In genomic region chr10:71234017-71234894, GRCh38 we compare ENCODE assay signal across 11 cellular contexts. TPM values are rescaled to one million over a fixed set of nuclear protein-coding genes. Genes with fewer than 3 reads are reported as not detected.
DNase-seq lines count a peak whose midpoint lies in the region; ATAC-seq, FAIRE-seq and TF ChIP-seq lines count a peak whose summit lies in the region.
"Had no signal": no experiment of that assay in that cellular context is flagged by ENCODE, and none has a peak within 500 bp of the region (broad histone marks: within the 10 kb centered on the region; RNA-seq: fewer than 3 reads in every experiment).

No MANE protein-coding gene starts in this region.

- H4K20me1 ChIP-seq in HepG2 (ENCODE audit: insufficient read depth, low read length), result no peaks in the 10 kb centered on the region

- H3K4me1 ChIP-seq in right lobe of liver (peaks cover 0 to 9% (median 0%) of the 10 kb centered on the region in 4 donors), HepG2 (ENCODE audit: insufficient read depth, low read length) (no peaks in the 10 kb centered on the region), adrenal gland (replicated peaks in 1 of 2) (peaks cover 18 to 60% of the 10 kb centered on the region in 2 donors), mucosa of descending colon (ENCODE audit: low read depth) (peaks cover 11% of the 10 kb centered on the region)

- H3K27me3 Mint-ChIP-seq in activated T-cell treated with anti-CD3 and anti-CD28 coated beads, Interleukin-2, amount 50 U/mL, for 72 hours (ENCODE audit: low read depth), result no peaks in the 10 kb centered on the region

- 39% methylated on average over 3 of the region's 10 CpGs for WGBS in right lobe of liver (ENCODE audit: insufficient coverage, low coverage, low lambda C conversion rate, missing lambda C conversion rate)
- 51% methylated on average over 6 of the region's 10 CpGs for WGBS in HepG2 (ENCODE audit: low lambda C conversion rate)
- WGBS in adrenal gland, 4 donors, result 53 to 60% (median 58%) methylated on average over 7 to 10 of the region's 10 CpGs

- in situ Hi-C loops in HepG2 (cut with HindIII; ENCODE audit: extremely low pct_ligation_motif_present, low pct_unique_long_range_greater_than_20kb), result no loop called here

- no peak overlapping the region for H3K27ac Mint-ChIP-seq in activated T-cell treated with anti-CD3 and anti-CD28 coated beads, Interleukin-2, amount 50 U/mL, for 72 hours
- H3K27ac Mint-ChIP-seq: activated naive CD4-positive, alpha-beta T cell treated with anti-CD3 and anti-CD28 coated beads for 36 hours; T-helper 1 cell treated with Interleukin-12 subunit alpha and Interleukin-12 subunit beta and Interleukin-4 antibody, amounts not matched to agents 30 μg/mL and 1 μg/mL, for 36 hours had no signal

- no peak overlapping the region for H2AFZ ChIP-seq in HepG2 (ENCODE audit: low read length)

- no peaks in the 10 kb centered on the region for H3K9me3 Mint-ChIP-seq in activated T-cell treated with anti-CD3 and anti-CD28 coated beads, Interleukin-2, amount 50 U/mL, for 72 hours
- H3K9me3 Mint-ChIP-seq: activated naive CD4-positive, alpha-beta T cell treated with anti-CD3 and anti-CD28 coated beads for 36 hours; T-helper 1 cell treated with Interleukin-12 subunit alpha and Interleukin-12 subunit beta and Interleukin-4 antibody, amounts not matched to agents 30 μg/mL and 1 μg/mL, for 36 hours had no signal

- H3K4me3 ChIP-seq in right lobe of liver (no peak overlapping the region), HepG2 (replicated peaks in 1 of 3; ENCODE audit: insufficient read depth in 1 of 3, low read depth in 2 of 3, low read length in 3 of 3) (no peak overlapping the region), adrenal gland (no peak overlapping the region), mucosa of descending colon (no peak overlapping the region)

- FAIRE-seq in HepG2 (lab: Jason Lieb, UNC), result no peak

- no TSS peak for BruUV-seq in HepG2 (replicated peaks; lab: Mats Ljungman, UMichigan)

- no peak overlapping the region for H3K9ac ChIP-seq in HepG2 (ENCODE audit: insufficient read depth, low read depth, low read length)

- ATAC-seq in right lobe of liver (peak in 3 of 4 donors; percentile 14 to 31 (median 17)), HepG2 (no peak), mucosa of descending colon (no peak)
- no peak for ATAC-seq in activated T-cell treated with anti-CD3 and anti-CD28 coated beads, Interleukin-2, amount 50 U/mL, for 72 hours (replicated peaks in 1 of 2)

- H3K27me3 ChIP-seq in right lobe of liver (no peaks in the 10 kb centered on the region), HepG2 (ENCODE audit: control insufficient read depth in 1 of 2, insufficient read depth in 2 of 2, low read length in 2 of 2) (peaks cover 3 to 49% of the 10 kb centered on the region in 2 experiments; a peak in 3 of 5 replicates), adrenal gland (no peaks in the 10 kb centered on the region)

- H3K4me3 Mint-ChIP-seq in activated T-cell treated with anti-CD3 and anti-CD28 coated beads, Interleukin-2, amount 50 U/mL, for 72 hours, result no peak overlapping the region
- H3K4me3 Mint-ChIP-seq: activated naive CD4-positive, alpha-beta T cell treated with anti-CD3 and anti-CD28 coated beads for 36 hours; T-helper 1 cell treated with Interleukin-12 subunit alpha and Interleukin-12 subunit beta and Interleukin-4 antibody, amounts not matched to agents 30 μg/mL and 1 μg/mL, for 36 hours had no signal

- POLR2A ChIA-PET in HepG2 (lab: Yijun Ruan, JAX), result no interaction called here

- H3K36me3 Mint-ChIP-seq in activated T-cell treated with anti-CD3 and anti-CD28 coated beads, Interleukin-2, amount 50 U/mL, for 72 hours (ENCODE audit: insufficient read depth in 2 of 2), result no peaks in the 10 kb centered on the region

- H3K27ac ChIP-seq in right lobe of liver, result no peak overlapping the region
- H3K27ac ChIP-seq in HepG2 (ENCODE audit: extremely low read length, insufficient read depth, low read length), result no peak overlapping the region
- H3K27ac ChIP-seq in adrenal gland, result peak overlapping the region in 4 of 5 donors; percentile 5 to 87 (median 54)

- intact Hi-C loops in right lobe of liver (cut with DNase I) (no loop called here), HepG2 (cut with micrococcal nuclease; ENCODE audit: unreplicated experiment) (no loop called here), adrenal gland (cut with DNase I) (no loop called here), mucosa of descending colon (cut with DNase I, micrococcal nuclease) (no loop called here)

- H3K9me3 ChIP-seq in right lobe of liver (no peaks in the 10 kb centered on the region), HepG2 (ENCODE audit: low read length) (no peaks in the 10 kb centered on the region), adrenal gland (replicated peaks in 1 of 3) (no peaks in the 10 kb centered on the region), mucosa of descending colon (no peaks in the 10 kb centered on the region)

- H3K36me3 ChIP-seq in right lobe of liver (no peaks in the 10 kb centered on the region), HepG2 (replicated peaks in 1 of 2; ENCODE audit: control insufficient read depth in 1 of 2, insufficient read depth in 2 of 2, low read length in 2 of 2) (no peaks in the 10 kb centered on the region), adrenal gland (replicated peaks in 1 of 2) (no peaks in the 10 kb centered on the region), mucosa of descending colon (ENCODE audit: low read depth) (no peaks in the 10 kb centered on the region)

- CTCF ChIA-PET in HepG2 (lab: Yijun Ruan, JAX; ENCODE audit: low intra/inter-chr PET ratio, low total read pairs), result no interaction called here

- no peak for DNase-seq in right lobe of liver
- no peak for DNase-seq in HepG2 (ENCODE audit: low spot score)
- peak in 1 of 7 donors; percentile 46 for DNase-seq in adrenal gland
- DNase-seq in mucosa of descending colon, result peak; percentile 22 to 42 (median 30)
- no peak for DNase-seq in NCI-H524 treated with DMSO at 0.1 percent for 48 hours (lab: John Stamatoyannopoulos, UW)
- no peak for DNase-seq in activated T-cell treated with anti-CD3 and anti-CD28 coated beads for 4 hours
- no peak for DNase-seq in activated gamma-delta T cell treated with Interleukin-2 at 50 U/mL for 16 hours
- no peak for DNase-seq in activated T-cell treated with anti-CD3 and anti-CD28 coated beads, Interleukin-2, amount 50 U/mL, for 72 hours
- DNase-seq: activated naive CD4-positive, alpha-beta T cell treated with anti-CD3 and anti-CD28 coated beads for 36 hours; H7 had no signal

- TF ChIP-seq RAD21 in HepG2 (CRISPR knock-in tag; IDR thresholded peaks at IDR 0.05), result no peak

- no peak for TF ChIP-seq CTCF in right lobe of liver (IDR thresholded peaks at IDR 0.05)
- no peak for TF ChIP-seq CTCF in HepG2 (CRISPR knock-in tag; IDR thresholded peaks at IDR 0.05)
- TF ChIP-seq CTCF in adrenal gland (IDR thresholded peaks at IDR 0.05), result no peak
- TF ChIP-seq CTCF in mucosa of descending colon (IDR thresholded peaks at IDR 0.05), result no peak

- no peaks in the 10 kb centered on the region for H3K4me1 Mint-ChIP-seq in activated T-cell treated with anti-CD3 and anti-CD28 coated beads, Interleukin-2, amount 50 U/mL, for 72 hours (ENCODE audit: low read depth)

- TF ChIP-seq EP300 in HepG2 (IDR thresholded peaks at IDR 0.05; ENCODE audit: low read depth in 2 of 2, low read length in 2 of 2) (no peak), HepG2 (CRISPR knock-in tag; IDR thresholded peaks at IDR 0.05; ENCODE audit: borderline replicate concordance) (no peak)

- H3K4me2 ChIP-seq in HepG2 (ENCODE audit: low read depth, low read length), result no peak overlapping the region

- H3K79me2 ChIP-seq in HepG2 (ENCODE audit: insufficient read depth, low read length), result no peaks in the 10 kb centered on the region

- TF ChIP-seq POLR2A in right lobe of liver (IDR thresholded peaks at IDR 0.05) (no peak), HepG2 (IDR thresholded peaks at IDR 0.05; ENCODE audit: insufficient read depth in 1 of 2, low read depth in 2 of 2, low read length in 2 of 2) (no peak), adrenal gland (IDR thresholded peaks at IDR 0.05) (no peak)

TF ChIP-seq in HepG2, 621 proteins besides CTCF, POLR2A, EP300 and RAD21 (continues in another document):
- TF ChIP-seq ZNF180 (CRISPR knock-in tag; IDR thresholded peaks at IDR 0.05; ENCODE audit: borderline replicate concordance, low read depth) (no peak), KAT2B (IDR thresholded peaks at IDR 0.05; ENCODE audit: borderline replicate concordance, low read depth, low read length) (no peak), HMG20A (CRISPR knock-in tag; IDR thresholded peaks at IDR 0.05; ENCODE audit: borderline replicate concordance) (no peak), ARNT (IDR thresholded peaks at IDR 0.05) (no peak), ZNF383 (CRISPR knock-in tag; IDR thresholded peaks at IDR 0.05; ENCODE audit: borderline replicate concordance) (no peak)

RNA-seq across cellular contexts. Expression of gene UNC5B, which starts 21.9 kb away (rescaled TPM):
- total RNA-seq in right lobe of liver, result 1 to 10 TPM; 1.0 to 6.2 (median 2.1) TPM
- 0.07 TPM in 1 of 2 replicates, not detected in the other for total RNA-seq in HepG2 (2016; rRNA removed; fragmentation: Illumina TruSeq; extraction: Trizol)
- not detected in 2 replicates for total RNA-seq in HepG2 (2016; cell fraction: cytosol; rRNA removed; fragmentation: Illumina TruSeq; extraction: Trizol; ENCODE audit: low read depth)
- 0.04 TPM in 1 of 2 replicates, not detected in the other for total RNA-seq in HepG2 (2016; cell fraction: insoluble cytoplasmic fraction; rRNA removed; fragmentation: Illumina TruSeq; extraction: Trizol)
- not detected in 2 replicates for total RNA-seq in HepG2 (2016; cell fraction: membrane; rRNA removed; fragmentation: Illumina TruSeq; extraction: Trizol)
- 0.06 TPM in 2 replicates for total RNA-seq in HepG2 (2016; cell fraction: nucleus; rRNA removed; fragmentation: Illumina TruSeq; extraction: Trizol)
- 0.07 and 0.13 TPM in 2 replicates for polyA plus RNA-seq in HepG2 (2011; rRNA removed)
- 0.05 and 0.08 TPM in 2 replicates for polyA plus RNA-seq in HepG2 (2011; cell fraction: cytosol; rRNA removed)
- 0.21 and 0.24 TPM in 2 replicates for polyA plus RNA-seq in HepG2 (2011; cell fraction: nucleus; rRNA removed)
- polyA plus RNA-seq in HepG2 (2012), result 0.13 and 0.21 TPM in 2 replicates
- polyA plus RNA-seq in HepG2 (2016; cell fraction: cytosol; fragmentation: Illumina TruSeq; extraction: Trizol; ENCODE audit: low read depth), result not detected in 2 replicates
- 0.04 TPM in 1 of 2 replicates, not detected in the other for polyA plus RNA-seq in HepG2 (2016; cell fraction: insoluble cytoplasmic fraction; fragmentation: Illumina TruSeq; extraction: Trizol; ENCODE audit: low read depth)
- polyA plus RNA-seq in HepG2 (2016; cell fraction: membrane; fragmentation: Illumina TruSeq; extraction: Trizol; ENCODE audit: low read depth), result 0.02 TPM in 1 of 2 replicates, not detected in the other
- 0.07 and 0.16 TPM in 2 replicates for polyA plus RNA-seq in HepG2 (2016; cell fraction: nucleus; fragmentation: Illumina TruSeq; extraction: Trizol; ENCODE audit: insufficient read depth, low read depth)
- 0.38 and 7.2 TPM in 2 replicates for polyA minus RNA-seq in HepG2 (2011; rRNA and poly(A)+ RNA removed; ENCODE audit: low replicate concordance)
- polyA minus RNA-seq in HepG2 (2011; cell fraction: cytosol; rRNA and poly(A)+ RNA removed), result 0.10 TPM in 1 of 2 replicates, not detected in the other
- 0.12 and 0.13 TPM in 2 replicates for polyA minus RNA-seq in HepG2 (2011; cell fraction: nucleus; rRNA and poly(A)+ RNA removed)
- 10 to 100 TPM in 5 of 8 donors, 1 to 10 TPM in 3; 6.8 to 27.0 (median 10.9) TPM for total RNA-seq in adrenal gland
- polyA plus RNA-seq in adrenal gland, result 1 to 10 TPM; 3.0 to 7.9 (median 7.3) TPM
- 10 to 100 TPM; 11.0 to 17.4 (median 11.4) TPM for total RNA-seq in mucosa of descending colon
- under 1 TPM; 0.05 to 0.12 TPM for total RNA-seq in activated T-cell treated with anti-CD3 and anti-CD28 coated beads, Interleukin-2, amount 50 U/mL, for 72 hours

Comparison
In these comparisons a context has a peak if more than half of its experiments do, and no peak if none do; other contexts are left out.
1. ATAC-seq: peak in right lobe of liver (3 of 4); none in HepG2 (single experiment), mucosa of descending colon (single experiment) and activated T-cell treated with anti-CD3 and anti-CD28 coated beads, Interleukin-2, amount 50 U/mL, for 72 hours (0 of 2).
2. DNase-seq: peak in mucosa of descending colon (3 of 3); none in right lobe of liver (0 of 3), HepG2 (single experiment), NCI-H524 treated with DMSO at 0.1 percent for 48 hours (single experiment), activated T-cell treated with anti-CD3 and anti-CD28 coated beads for 4 hours (single experiment), activated gamma-delta T cell treated with Interleukin-2 at 50 U/mL for 16 hours (single experiment) and activated T-cell treated with anti-CD3 and anti-CD28 coated beads, Interleukin-2, amount 50 U/mL, for 72 hours (0 of 2).
3. H3K27ac ChIP-seq: peak in adrenal gland (4 of 5); none in right lobe of liver (0 of 3) and HepG2 (single experiment).